Comparison of ENCODE assay signal across 27 cellular contexts in genomic region chr2:200262047-200262446, GRCh38.
"Had no signal": no experiment of that assay in that cellular context is flagged by ENCODE, and none has a peak within 500 bp of the region (broad histone marks: within the 10 kb centered on the region; RNA-seq: fewer than 3 reads in every experiment).

No MANE protein-coding gene starts in this region.

- H3K9me3 Mint-ChIP-seq: dendritic cell treated with granulocyte-macrophage colony-stimulating factor and Interleukin-4, amounts not matched to agents 40 ng/mL and 50 ng/mL, for 4 days; effector memory CD8-positive, alpha-beta T cell; immature natural killer cell had no signal

- H3K4me3 ChIP-seq: colonic mucosa, gastroesophageal sphincter, heart left ventricle, hepatocyte, left ventricle myocardium inferior, lower lobe of right lung, mucosa of descending colon had no signal

- ATAC-seq: effector memory CD8-positive, alpha-beta T cell; esophagus mucosa; foreskin keratinocyte; gastroesophageal sphincter; heart left ventricle; lower lobe of right lung; mucosa of descending colon had no signal

- H3K79me2 ChIP-seq: hepatocyte had no signal

- H3K27me3 ChIP-seq: colonic mucosa, foreskin keratinocyte, gastroesophageal sphincter, heart left ventricle, hepatocyte had no signal

- H3K9me3 ChIP-seq: colonic mucosa, gastroesophageal sphincter, heart left ventricle, left ventricle myocardium inferior, lower lobe of right lung, mucosa of descending colon had no signal

- H3K36me3 ChIP-seq: colonic mucosa, gastroesophageal sphincter, heart left ventricle, left ventricle myocardium inferior, lower lobe of right lung had no signal

- H3K27ac Mint-ChIP-seq: dendritic cell treated with granulocyte-macrophage colony-stimulating factor and Interleukin-4, amounts not matched to agents 40 ng/mL and 50 ng/mL, for 4 days; effector memory CD8-positive, alpha-beta T cell; endodermal cell; immature natural killer cell; memory B cell; mesothelial cell of epicardium; naive B cell had no signal

- DNase-seq: cerebellar nuclear complex; colonic mucosa; cortex of kidney; effector CD8-positive, alpha-beta T cell; effector memory CD8-positive, alpha-beta T cell; endodermal cell; erythroblast; foreskin keratinocyte; heart left ventricle; hypothalamus; immature natural killer cell; islet precursor cell; kidney; kidney glomerular epithelial cell; left ventricle myocardium inferior; lower lobe of right lung; mucosa of descending colon; naive B cell had no signal

- FAIRE-seq: endometrium, frontal cortex, kidney had no signal

- H2AFZ ChIP-seq: hepatocyte had no signal

- H3K4me3 Mint-ChIP-seq: dendritic cell treated with granulocyte-macrophage colony-stimulating factor and Interleukin-4, amounts not matched to agents 40 ng/mL and 50 ng/mL, for 4 days; effector memory CD8-positive, alpha-beta T cell; endodermal cell; immature natural killer cell; memory B cell; mesothelial cell of epicardium; naive B cell had no signal

- H3K4me2 ChIP-seq: hepatocyte had no signal

- H3K27ac ChIP-seq: colonic mucosa, epithelial cell of prostate, foreskin keratinocyte, gastroesophageal sphincter, heart left ventricle, hepatocyte, left ventricle myocardium inferior, lower lobe of right lung had no signal

- H3K36me3 Mint-ChIP-seq: immature natural killer cell, memory B cell, naive B cell had no signal

- H3K4me1 ChIP-seq: colonic mucosa, gastroesophageal sphincter, heart left ventricle, left ventricle myocardium inferior had no signal

- H3K4me1 Mint-ChIP-seq: immature natural killer cell, memory B cell, naive B cell had no signal
